In the genomic region with DNA sequence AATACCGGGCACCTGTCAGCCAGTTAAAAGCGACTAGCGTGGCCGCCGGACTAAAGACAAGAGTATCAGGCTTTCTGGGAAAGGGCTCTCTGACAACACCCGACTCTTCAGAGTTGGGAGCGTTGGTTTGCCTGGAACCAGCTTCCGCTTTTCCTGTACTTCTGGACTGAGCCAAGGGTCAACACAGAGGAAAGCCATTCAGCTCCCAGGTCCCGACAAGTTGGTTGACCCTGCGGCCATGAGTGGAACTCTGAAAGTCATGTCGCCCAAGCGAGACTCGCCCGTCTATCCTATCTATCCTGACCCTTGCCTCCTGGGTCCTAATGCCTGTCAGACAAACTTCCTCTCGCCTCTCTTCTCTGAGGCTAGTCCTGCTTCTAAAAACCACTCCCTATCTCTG, we compare ENCODE assay signal across 2 cellular contexts.
TF ChIP-seq lines count a peak whose summit lies in the region.

No MANE protein-coding gene starts in this region.

TF ChIP-seq in WTC11, 78 proteins besides CTCF, POLR2A, EP300 and RAD21:
- TF ChIP-seq, protein P1, sequence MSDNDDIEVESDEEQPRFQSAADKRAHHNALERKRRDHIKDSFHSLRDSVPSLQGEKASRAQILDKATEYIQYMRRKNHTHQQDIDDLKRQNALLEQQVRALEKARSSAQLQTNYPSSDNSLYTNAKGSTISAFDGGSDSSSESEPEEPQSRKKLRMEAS (CRISPR knock-in tag; IDR thresholded peaks at IDR 0.05) = peak; percentile 37; the same call in 1 of the 2 replicates

TF ChIP-seq in liver, 16 proteins besides CTCF, POLR2A, EP300 and RAD21 (continued from another document):
- peak; percentile 52 for TF ChIP-seq NR2F2 (IDR thresholded peaks at IDR 0.05)
